ENCODE assay signal across 1 cellular context in the genomic region with DNA sequence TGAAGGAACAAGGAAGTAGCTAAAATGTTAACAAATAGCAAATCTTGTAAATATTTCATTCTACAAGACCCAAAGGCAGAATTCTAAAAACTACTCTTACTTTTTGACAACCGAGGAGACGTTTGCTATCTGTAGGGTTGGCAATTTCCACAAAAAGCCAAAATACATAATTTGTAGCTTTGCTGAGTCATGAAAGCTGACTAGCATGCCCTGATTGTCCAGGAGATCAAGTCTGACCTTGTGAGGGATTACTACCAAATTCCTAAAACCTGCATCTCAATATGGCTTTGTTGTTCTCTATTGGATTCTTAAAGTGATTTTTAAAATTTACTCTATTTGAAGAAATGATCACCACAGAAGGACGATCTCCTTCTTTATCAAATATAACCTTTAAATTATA.
TF ChIP-seq lines count a peak whose summit lies in the region.

No MANE protein-coding gene starts in this region.

TF ChIP-seq in K562, 482 proteins besides CTCF, POLR2A, EP300 and RAD21 (continued from another document):
- TF ChIP-seq, protein P1, sequence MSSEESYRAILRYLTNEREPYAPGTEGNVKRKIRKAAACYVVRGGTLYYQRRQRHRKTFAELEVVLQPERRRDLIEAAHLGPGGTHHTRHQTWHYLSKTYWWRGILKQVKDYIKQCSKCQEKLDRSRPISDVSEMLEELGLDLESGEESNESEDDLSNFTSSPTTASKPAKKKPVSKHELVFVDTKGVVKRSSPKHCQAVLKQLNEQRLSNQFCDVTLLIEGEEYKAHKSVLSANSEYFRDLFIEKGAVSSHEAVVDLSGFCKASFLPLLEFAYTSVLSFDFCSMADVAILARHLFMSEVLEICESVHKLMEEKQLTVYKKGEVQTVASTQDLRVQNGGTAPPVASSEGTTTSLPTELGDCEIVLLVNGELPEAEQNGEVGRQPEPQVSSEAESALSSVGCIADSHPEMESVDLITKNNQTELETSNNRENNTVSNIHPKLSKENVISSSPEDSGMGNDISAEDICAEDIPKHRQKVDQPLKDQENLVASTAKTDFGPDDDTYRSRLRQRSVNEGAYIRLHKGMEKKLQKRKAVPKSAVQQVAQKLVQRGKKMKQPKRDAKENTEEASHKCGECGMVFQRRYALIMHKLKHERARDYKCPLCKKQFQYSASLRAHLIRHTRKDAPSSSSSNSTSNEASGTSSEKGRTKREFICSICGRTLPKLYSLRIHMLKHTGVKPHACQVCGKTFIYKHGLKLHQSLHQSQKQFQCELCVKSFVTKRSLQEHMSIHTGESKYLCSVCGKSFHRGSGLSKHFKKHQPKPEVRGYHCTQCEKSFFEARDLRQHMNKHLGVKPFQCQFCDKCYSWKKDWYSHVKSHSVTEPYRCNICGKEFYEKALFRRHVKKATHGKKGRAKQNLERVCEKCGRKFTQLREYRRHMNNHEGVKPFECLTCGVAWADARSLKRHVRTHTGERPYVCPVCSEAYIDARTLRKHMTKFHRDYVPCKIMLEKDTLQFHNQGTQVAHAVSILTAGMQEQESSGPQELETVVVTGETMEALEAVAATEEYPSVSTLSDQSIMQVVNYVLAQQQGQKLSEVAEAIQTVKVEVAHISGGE (CRISPR knock-in tag; IDR thresholded peaks at IDR 0.05) = no peak
- no peak for TF ChIP-seq PML (IDR thresholded peaks at IDR 0.05; ENCODE audit: low read length)
